Comparison of ENCODE assay signal across 1 cellular context in genomic region chr19:48061401-48062344, GRCh38.
A peak's percentile ranks its signal among the peaks of the same experiment; 100 is the strongest.
TF ChIP-seq lines count a peak whose summit lies in the region.

No MANE protein-coding gene starts in this region.

TF ChIP-seq in WTC11, 78 proteins besides CTCF, POLR2A, EP300 and RAD21:
- TF ChIP-seq TCF7 (CRISPR knock-in tag; IDR thresholded peaks at IDR 0.05; ENCODE audit: low read depth) (no peak), FOXK1 (CRISPR knock-in tag; IDR thresholded peaks at IDR 0.05) (peak; percentile 37; the same call in 1 of the 2 replicates), CDX4 (CRISPR knock-in tag; IDR thresholded peaks at IDR 0.05; ENCODE audit: borderline replicate concordance) (no peak), TEAD4 (CRISPR knock-in tag; IDR thresholded peaks at IDR 0.05) (no peak), E2F5 (CRISPR knock-in tag; IDR thresholded peaks at IDR 0.05) (no peak), ETV6 (CRISPR knock-in tag; IDR thresholded peaks at IDR 0.05) (peak; percentile 79; the same call in 1 of the 2 replicates), CBFB (CRISPR knock-in tag; IDR thresholded peaks at IDR 0.05; ENCODE audit: low read depth) (0 out of 2 replicates have a peak, but pooled peaks have one; percentile 44), ZNF281 (CRISPR knock-in tag; IDR thresholded peaks at IDR 0.05) (peak; percentile 63; the same call in 1 of the 2 replicates), USF2 (CRISPR knock-in tag; IDR thresholded peaks at IDR 0.05) (peak; percentile 22; the same call in 1 of the 2 replicates), SP1 (CRISPR knock-in tag; conservative IDR thresholded peaks at IDR 0.05) (peak; percentile 45; the same call in 1 of the 2 replicates), GRHL2 (CRISPR knock-in tag; IDR thresholded peaks at IDR 0.05; ENCODE audit: insufficient replicate concordance, severe bottlenecking) (no peak), OVOL2 (CRISPR knock-in tag; IDR thresholded peaks at IDR 0.05; ENCODE audit: borderline replicate concordance) (no peak), SMAD4 (CRISPR knock-in tag; IDR thresholded peaks at IDR 0.05) (0 out of 2 replicates have a peak, but pooled peaks have one; percentile 9), MYBL2 (CRISPR knock-in tag; IDR thresholded peaks at IDR 0.05) (no peak), MAX (CRISPR knock-in tag; IDR thresholded peaks at IDR 0.05) (peak; percentile 72), TP53 (CRISPR knock-in tag; IDR thresholded peaks at IDR 0.05) (peak; percentile 58; the same call in 1 of the 2 replicates), ARID4B (CRISPR knock-in tag; IDR thresholded peaks at IDR 0.05; ENCODE audit: borderline replicate concordance) (no peak), ZBTB21 (CRISPR knock-in tag; IDR thresholded peaks at IDR 0.05; ENCODE audit: borderline replicate concordance) (peak; percentile 28; the same call in 1 of the 2 replicates), FOXP1 (CRISPR knock-in tag; IDR thresholded peaks at IDR 0.05; ENCODE audit: borderline replicate concordance) (peak; percentile 47; the same call in 1 of the 2 replicates), HMGA2 (CRISPR knock-in tag; IDR thresholded peaks at IDR 0.05) (no peak)
TF ChIP-seq in WTC11: peak in this region for 11.
